ENCODE assay signal across 9 cellular contexts in genomic region chr1:55213029-55213884, GRCh38. TPM values are rescaled to one million over a fixed set of nuclear protein-coding genes. Genes with fewer than 3 reads are reported as not detected.
A peak's percentile ranks its signal among the peaks of the same experiment; 100 is the strongest.
DNase-seq lines count a peak whose midpoint lies in the region; ATAC-seq and TF ChIP-seq lines count a peak whose summit lies in the region.
"Had no signal": no experiment of that assay in that cellular context is flagged by ENCODE, and none has a peak within 500 bp of the region (broad histone marks: within the 10 kb centered on the region; RNA-seq: fewer than 3 reads in every experiment).

No MANE protein-coding gene starts in this region.

- peak overlapping the region; percentile 92 for H3K27ac Mint-ChIP-seq in activated T-helper 17 cell treated with anti-CD3 and anti-CD28 coated beads, Interleukin-2, amount 50 U/mL, for 72 hours
- peak overlapping the region; percentile 84 to 94 (median 91) for H3K27ac Mint-ChIP-seq in immature natural killer cell

- H3K9me3 ChIP-seq in heart left ventricle (no peaks in the 10 kb centered on the region), thymus (ENCODE audit: control insufficient read depth) (no peaks in the 10 kb centered on the region)

- H3K4me1 Mint-ChIP-seq in activated T-helper 17 cell treated with anti-CD3 and anti-CD28 coated beads, Interleukin-2, amount 50 U/mL, for 72 hours, result peaks cover 66% of the 10 kb centered on the region
- H3K4me1 Mint-ChIP-seq in immature natural killer cell, result peaks cover 79 to 85% of the 10 kb centered on the region in 2 donors

- H3K27me3 ChIP-seq in heart left ventricle (no peaks in the 10 kb centered on the region), thymus (ENCODE audit: control insufficient read depth, insufficient read depth) (no peaks in the 10 kb centered on the region)
- H3K27me3 ChIP-seq: foreskin keratinocyte had no signal

- H3K36me3 ChIP-seq in heart left ventricle, result no peaks in the 10 kb centered on the region
- no peaks in the 10 kb centered on the region for H3K36me3 ChIP-seq in thymus (ENCODE audit: control insufficient read depth, insufficient read depth)

- H3K4me1 ChIP-seq in heart left ventricle (peaks cover 17 to 81% (median 67%) of the 10 kb centered on the region in 12 donors), thymus (ENCODE audit: control insufficient read depth, insufficient read depth, low read length) (peaks cover 28% of the 10 kb centered on the region)

- no peaks in the 10 kb centered on the region for H3K27me3 Mint-ChIP-seq in activated T-helper 17 cell treated with anti-CD3 and anti-CD28 coated beads, Interleukin-2, amount 50 U/mL, for 72 hours
- H3K27me3 Mint-ChIP-seq in immature natural killer cell (ENCODE audit: low read depth in 3 of 3), result peaks cover 6 to 16% (median 11%) of the 10 kb centered on the region in 3 donors

- DNase-seq in heart left ventricle (no peak), Right ventricle myocardium superior (no peak), immature natural killer cell (peak in 1 of 3 donors; percentile 9), mesenteric fat pad (ENCODE audit: low spot score) (no peak)

- TF ChIP-seq POLR2A in heart left ventricle (IDR thresholded peaks at IDR 0.05), result no peak

- intact Hi-C loops in heart left ventricle (cut with DNase I), result loop anchor here in 7 of 10 donors (5.0 to 10.0 kb wide), 6 partner anchors 41 to 68 kb away; no protein-coding TSS in a partner anchor
- intact Hi-C loops in Right ventricle myocardium superior (cut with DNase I), result loop anchor here (10.0 kb wide), 1 partner anchor 62 kb away; no protein-coding TSS in a partner anchor

- H3K27ac ChIP-seq in heart left ventricle (peak overlapping the region in 11 of 12 donors; percentile 11 to 99 (median 99)), thymus (ENCODE audit: low read depth) (peak overlapping the region; percentile 83)

- 26 to 32% (median 27%) methylated on average over 11 of the region's 11 CpGs for WGBS in heart left ventricle, 4 donors
- 15% methylated on average over 11 of the region's 11 CpGs for WGBS in thymus

- H3K36me3 Mint-ChIP-seq in activated T-helper 17 cell treated with anti-CD3 and anti-CD28 coated beads, Interleukin-2, amount 50 U/mL, for 72 hours (ENCODE audit: low read depth), result peaks cover 29% of the 10 kb centered on the region
- peaks cover 0 to 4% (median 0%) of the 10 kb centered on the region in 3 donors for H3K36me3 Mint-ChIP-seq in immature natural killer cell

- ATAC-seq in heart left ventricle (no peak), Right ventricle myocardium superior (ENCODE audit: poor library complexity) (no peak), HG03354 (IDR thresholded peaks at IDR 0.05; ENCODE audit: poor library complexity, severe bottlenecking, unreplicated experiment) (no peak), HG03442 (IDR thresholded peaks at IDR 0.05; ENCODE audit: unreplicated experiment) (no peak)
- ATAC-seq in activated T-helper 17 cell treated with anti-CD3 and anti-CD28 coated beads, Interleukin-2, amount 50 U/mL, for 72 hours (replicated peaks), result no peak

- H3K4me3 Mint-ChIP-seq in activated T-helper 17 cell treated with anti-CD3 and anti-CD28 coated beads, Interleukin-2, amount 50 U/mL, for 72 hours, result peak overlapping the region; percentile 98
- H3K4me3 Mint-ChIP-seq in immature natural killer cell, result peak overlapping the region; percentile 92 to 95 (median 94)

- no peaks in the 10 kb centered on the region for H3K9me3 Mint-ChIP-seq in activated T-helper 17 cell treated with anti-CD3 and anti-CD28 coated beads, Interleukin-2, amount 50 U/mL, for 72 hours
- no peaks in the 10 kb centered on the region for H3K9me3 Mint-ChIP-seq in immature natural killer cell

- peak overlapping the region in 11 of 12 donors; percentile 80 to 96 (median 91) for H3K4me3 ChIP-seq in heart left ventricle
- peak overlapping the region; percentile 98 for H3K4me3 ChIP-seq in thymus (ENCODE audit: low read length)

- TF ChIP-seq CTCF in heart left ventricle (IDR thresholded peaks at IDR 0.05), result no peak

RNA-seq across cellular contexts. Expression of gene USP24, which starts 1.9 kb away (rescaled TPM):
- total RNA-seq in heart left ventricle, result 10 to 100 TPM; 26.3 to 53.7 (median 36.8) TPM
- 10 to 100 TPM; 13.9 to 15.4 TPM for polyA plus RNA-seq in heart left ventricle
- total RNA-seq in Right ventricle myocardium superior, result 32.9 TPM
- total RNA-seq in activated T-helper 17 cell treated with anti-CD3 and anti-CD28 coated beads, Interleukin-2, amount 50 U/mL, for 72 hours, result 10 to 100 TPM; 40.8 to 41.6 TPM
- polyA plus RNA-seq in immature natural killer cell, result 10 to 100 TPM in 1 of 3 donors, 1 to 10 TPM in 2; 3.0 to 10.1 (median 3.7) TPM
- polyA plus RNA-seq in thymus, result 17.7 TPM
- total RNA-seq in mesenteric fat pad, result 59.8 TPM
